ENCODE assay signal across 8 cellular contexts in the genomic region with DNA sequence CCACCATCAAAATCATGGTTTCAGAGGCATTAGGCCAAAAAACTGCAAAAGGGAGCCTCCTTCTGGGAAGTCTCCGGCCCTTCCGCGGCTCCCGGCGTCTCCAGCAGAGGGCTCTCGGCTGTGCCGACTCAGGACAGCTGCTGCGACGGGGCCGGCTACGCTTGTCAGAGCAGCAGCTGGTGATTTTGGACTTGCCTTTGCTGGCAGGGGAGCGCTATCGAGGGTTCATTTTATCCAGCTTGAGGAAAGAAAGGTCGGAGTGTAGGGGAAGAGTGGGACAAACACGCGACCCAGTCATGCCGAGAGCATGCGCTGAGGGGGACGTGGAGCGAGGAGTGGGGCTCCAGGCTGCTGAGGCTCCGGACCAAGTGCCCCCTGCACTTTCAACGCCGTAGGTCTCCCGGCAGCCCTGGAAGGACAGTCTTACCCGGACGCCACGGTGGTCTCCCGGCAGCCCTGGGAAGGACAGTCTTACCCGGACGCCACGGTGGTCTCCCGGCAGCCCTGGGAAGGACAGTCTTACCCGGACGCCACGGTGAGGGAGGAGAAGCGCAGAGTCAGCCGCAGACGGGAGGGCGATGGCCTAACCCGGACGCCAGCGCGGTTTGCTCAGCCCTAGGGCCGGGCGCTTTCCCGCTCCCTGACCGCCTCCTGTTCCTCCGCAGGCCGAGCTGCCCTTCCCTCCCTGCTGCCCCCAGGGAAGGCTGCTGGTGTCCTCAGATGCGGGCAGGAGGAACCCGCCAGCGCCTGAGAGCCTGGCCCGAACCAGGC. TPM values are rescaled to one million over a fixed set of nuclear protein-coding genes. Genes with fewer than 3 reads are reported as not detected.
DNase-seq lines count a peak whose midpoint lies in the region; ATAC-seq and TF ChIP-seq lines count a peak whose summit lies in the region.

No MANE protein-coding gene starts in this region.

- H3K9me3 Mint-ChIP-seq in activated T-cell treated with anti-CD3 and anti-CD28 coated beads, Interleukin-2, amount 50 U/mL, for 4 hours, result no peaks in the 10 kb centered on the region
- H3K9me3 Mint-ChIP-seq in stimulated activated naive B cell treated with anti-CD40 and anti-IgM and Interleukin-4, amounts not matched to agents 10 μg/mL and 1 μg/mL and 100 μg/mL, for 72 hours, result no peaks in the 10 kb centered on the region

- 0 to 2% methylated on average over 9 to 22 of the region's 53 CpGs for WGBS in esophagus squamous epithelium, 2 donors

- H3K27ac ChIP-seq in esophagus squamous epithelium, result peak overlapping the region in 3 of 4 donors; percentile 49 to 80 (median 51)

- peaks cover 11% of the 10 kb centered on the region for H3K4me1 Mint-ChIP-seq in activated T-cell treated with anti-CD3 and anti-CD28 coated beads, Interleukin-2, amount 50 U/mL, for 4 hours (ENCODE audit: low read depth)
- peaks cover 11 to 16% of the 10 kb centered on the region in 2 donors for H3K4me1 Mint-ChIP-seq in stimulated activated naive B cell treated with anti-CD40 and anti-IgM and Interleukin-4, amounts not matched to agents 10 μg/mL and 1 μg/mL and 100 μg/mL, for 72 hours

- intact Hi-C loops in esophagus squamous epithelium (cut with DNase I), result loop anchor here (10.0 kb wide), 1 partner anchor 169 kb away; no protein-coding TSS in a partner anchor

- peaks cover 30% of the 10 kb centered on the region for H3K36me3 Mint-ChIP-seq in activated T-cell treated with anti-CD3 and anti-CD28 coated beads, Interleukin-2, amount 50 U/mL, for 4 hours (ENCODE audit: insufficient read depth)
- H3K36me3 Mint-ChIP-seq in stimulated activated naive B cell treated with anti-CD40 and anti-IgM and Interleukin-4, amounts not matched to agents 10 μg/mL and 1 μg/mL and 100 μg/mL, for 72 hours, result peaks cover 37 to 66% of the 10 kb centered on the region in 2 donors

- H3K36me3 ChIP-seq in esophagus squamous epithelium, result peaks cover 0 to 32% (median 9%) of the 10 kb centered on the region in 3 donors

- H3K9me3 ChIP-seq in esophagus squamous epithelium, result no peaks in the 10 kb centered on the region

- H3K4me1 ChIP-seq in esophagus squamous epithelium, result peaks cover 8 to 17% (median 9%) of the 10 kb centered on the region in 3 donors

- peak overlapping the region; percentile 81 for H3K4me3 Mint-ChIP-seq in activated T-cell treated with anti-CD3 and anti-CD28 coated beads, Interleukin-2, amount 50 U/mL, for 4 hours
- H3K4me3 Mint-ChIP-seq in stimulated activated naive B cell treated with anti-CD40 and anti-IgM and Interleukin-4, amounts not matched to agents 10 μg/mL and 1 μg/mL and 100 μg/mL, for 72 hours, result peak overlapping the region; percentile 73 to 80

- TF ChIP-seq CTCF in esophagus squamous epithelium (IDR thresholded peaks at IDR 0.05), result peak in 5 of 6 experiments; percentile 59 to 73 (median 65)

- peak overlapping the region; percentile 75 for H3K27ac Mint-ChIP-seq in stimulated activated naive B cell treated with anti-CD40 and anti-IgM and Interleukin-4, amounts not matched to agents 10 μg/mL and 1 μg/mL and 100 μg/mL, for 72 hours

- TF ChIP-seq POLR2A in esophagus squamous epithelium (IDR thresholded peaks at IDR 0.05), result no peak

- H3K4me3 ChIP-seq in esophagus squamous epithelium, result peak overlapping the region; percentile 30 to 67 (median 45)

- DNase-seq in NCI-H524 treated with DMSO at 0.1 percent for 48 hours (lab: John Stamatoyannopoulos, UW) (peak; percentile 2), esophagus squamous epithelium (lab: John Stamatoyannopoulos, UW) (peak; percentile 5), myocyte (ENCODE audit: low read depth) (peak; percentile 87), SIG-M5 treated with dmso at 0.1 percent for 504 hours (lab: John Stamatoyannopoulos, UW; ENCODE audit: unreplicated experiment) (no peak)
- DNase-seq in activated T-cell treated with anti-CD3 and anti-CD28 coated beads, Interleukin-2, amount 50 U/mL, for 4 hours, result peak; percentile 28
- peak; percentile 51 for DNase-seq in stimulated activated naive B cell treated with anti-CD40 and anti-IgM and Interleukin-4, amounts not matched to agents 10 μg/mL and 1 μg/mL and 100 μg/mL, for 72 hours

- ATAC-seq in GM18498 (IDR thresholded peaks at IDR 0.05; ENCODE audit: unreplicated experiment) (peak; percentile 88), HG02870 (IDR thresholded peaks at IDR 0.05; ENCODE audit: unreplicated experiment) (peak; percentile 74)
- peak; percentile 74 to 83 for ATAC-seq in activated T-cell treated with anti-CD3 and anti-CD28 coated beads, Interleukin-2, amount 50 U/mL, for 4 hours
- peak; percentile 91 to 93 for ATAC-seq in stimulated activated naive B cell treated with anti-CD40 and anti-IgM and Interleukin-4, amounts not matched to agents 10 μg/mL and 1 μg/mL and 100 μg/mL, for 72 hours (replicated peaks)

- no peaks in the 10 kb centered on the region for H3K27me3 ChIP-seq in esophagus squamous epithelium

- no peaks in the 10 kb centered on the region for H3K27me3 Mint-ChIP-seq in activated T-cell treated with anti-CD3 and anti-CD28 coated beads, Interleukin-2, amount 50 U/mL, for 4 hours (ENCODE audit: low read depth)
- peaks cover 0 to 6% of the 10 kb centered on the region in 2 donors for H3K27me3 Mint-ChIP-seq in stimulated activated naive B cell treated with anti-CD40 and anti-IgM and Interleukin-4, amounts not matched to agents 10 μg/mL and 1 μg/mL and 100 μg/mL, for 72 hours

RNA-seq across cellular contexts. Expression of a gene that starts 21.7 kb away (rescaled TPM):
- total RNA-seq in activated T-cell treated with anti-CD3 and anti-CD28 coated beads, Interleukin-2, amount 50 U/mL, for 4 hours, result 100 to 1,000 TPM; 204 to 229 (median 210) TPM
- 10 to 100 TPM; 27.7 to 51.5 (median 39.2) TPM for total RNA-seq in esophagus squamous epithelium
- total RNA-seq in myocyte, result 49.2 and 57.7 TPM in 2 replicates
- polyA plus RNA-seq in myocyte (2012), result 20.3 TPM
